ENCODE assay signal across 24 cellular contexts in genomic region chr11:77814848-77815247, GRCh38. TPM values are rescaled to one million over a fixed set of nuclear protein-coding genes. Genes with fewer than 3 reads are reported as not detected.
DNase-seq lines count a peak whose midpoint lies in the region; ATAC-seq, FAIRE-seq and TF ChIP-seq lines count a peak whose summit lies in the region.
"Had no signal": no experiment of that assay in that cellular context is flagged by ENCODE, and none has a peak within 500 bp of the region (broad histone marks: within the 10 kb centered on the region; RNA-seq: fewer than 3 reads in every experiment).

No MANE protein-coding gene starts in this region.

- no peak overlapping the region for H3K4me3 Mint-ChIP-seq in progenitor cell of endocrine pancreas (ENCODE audit: low read depth)
- H3K4me3 Mint-ChIP-seq in activated CD8-positive, alpha-beta T cell treated with anti-CD3 and anti-CD28 coated beads for 36 hours, result no peak overlapping the region
- H3K4me3 Mint-ChIP-seq: B cell, CD14-positive monocyte had no signal

- H4K20me1 ChIP-seq in HepG2 (ENCODE audit: insufficient read depth, low read length) (peaks cover 37% of the 10 kb centered on the region), K562 (replicated peaks; ENCODE audit: control insufficient read depth, insufficient read depth, low read length) (peaks cover 10% of the 10 kb centered on the region)

- peaks cover 33% of the 10 kb centered on the region for H3K4me1 ChIP-seq in HepG2 (ENCODE audit: insufficient read depth, low read length)
- H3K4me1 ChIP-seq in right lobe of liver, result peaks cover 0 to 8% (median 0%) of the 10 kb centered on the region in 4 donors
- H3K4me1 ChIP-seq in K562 (replicated peaks in 1 of 2; ENCODE audit: control insufficient read depth in 2 of 2, insufficient read depth in 2 of 2, low read length in 2 of 2), result peaks cover under 1 to 4% of the 10 kb centered on the region in 2 experiments; a peak in 1 of 5 replicates

- in situ Hi-C loops in HepG2 (cut with HindIII; ENCODE audit: extremely low pct_ligation_motif_present, low pct_unique_long_range_greater_than_20kb) (loop anchor here (10.0 kb wide), 1 partner anchor 190 kb away; no protein-coding TSS in a partner anchor), K562 (cut with MboI) (no loop called here)

- no peak for TF ChIP-seq CTCF in HepG2 (CRISPR knock-in tag; IDR thresholded peaks at IDR 0.05)
- TF ChIP-seq CTCF in right lobe of liver (IDR thresholded peaks at IDR 0.05), result no peak
- no peak for TF ChIP-seq CTCF in K562 (IDR thresholded peaks at IDR 0.05 in 2 of 3, conservative IDR thresholded peaks at IDR 0.05 in 1 of 3; ENCODE audit: insufficient read depth in 2 of 3, low read depth in 1 of 3, low read length in 3 of 3)
- TF ChIP-seq CTCF in progenitor cell of endocrine pancreas (IDR thresholded peaks at IDR 0.05; ENCODE audit: unreplicated experiment), result no peak
- TF ChIP-seq CTCF in activated CD8-positive, alpha-beta T cell treated with anti-CD3 and anti-CD28 coated beads for 36 hours (IDR thresholded peaks at IDR 0.05), result no peak

- H3K4me3 ChIP-seq in HepG2 (replicated peaks in 1 of 3; ENCODE audit: insufficient read depth in 1 of 3, low read depth in 2 of 3, low read length in 3 of 3) (no peak overlapping the region), right lobe of liver (no peak overlapping the region), K562 (no peak overlapping the region)
- H3K4me3 ChIP-seq: A549 had no signal

- H3K9ac ChIP-seq in HepG2 (ENCODE audit: insufficient read depth, low read depth, low read length) (no peak overlapping the region), K562 (ENCODE audit: insufficient read depth in 1 of 2, low read depth in 2 of 2, low read length in 2 of 2) (no peak overlapping the region)

- H3K9me3 ChIP-seq in HepG2 (ENCODE audit: low read length) (0 out of 2 replicates have a peak, but pooled peaks cover 4% of the 10 kb centered on the region), right lobe of liver (no peaks in the 10 kb centered on the region), K562 (replicated peaks; ENCODE audit: control insufficient read depth, insufficient read depth, low read depth, low read length) (peaks cover 4% of the 10 kb centered on the region)

- ATAC-seq in HepG2 (no peak), right lobe of liver (no peak), K562 (no peak)
- no peak for ATAC-seq in activated CD8-positive, alpha-beta T cell treated with anti-CD3 and anti-CD28 coated beads for 36 hours
- ATAC-seq: A549, Panc1 had no signal

- H3K4me2 ChIP-seq in HepG2 (ENCODE audit: low read depth, low read length) (no peak overlapping the region), K562 (ENCODE audit: insufficient read depth, low read length) (no peak overlapping the region)
- H3K4me2 ChIP-seq: A549 had no signal

- H3K36me3 Mint-ChIP-seq in progenitor cell of endocrine pancreas (ENCODE audit: insufficient read depth), result peaks cover 16% of the 10 kb centered on the region
- peaks cover 30% of the 10 kb centered on the region for H3K36me3 Mint-ChIP-seq in activated CD8-positive, alpha-beta T cell treated with anti-CD3 and anti-CD28 coated beads for 36 hours (ENCODE audit: low read depth)

- TF ChIP-seq RAD21 in HepG2 (CRISPR knock-in tag; IDR thresholded peaks at IDR 0.05) (no peak), K562 (CRISPR knock-in tag; conservative IDR thresholded peaks at IDR 0.05 in 1 of 2, IDR thresholded peaks at IDR 0.05 in 1 of 2) (no peak)

- H3K4me1 Mint-ChIP-seq in progenitor cell of endocrine pancreas (ENCODE audit: low read depth), result peaks cover 2% of the 10 kb centered on the region
- peaks cover 52% of the 10 kb centered on the region for H3K4me1 Mint-ChIP-seq in activated CD8-positive, alpha-beta T cell treated with anti-CD3 and anti-CD28 coated beads for 36 hours (ENCODE audit: low read depth)

- intact Hi-C loops in HepG2 (cut with micrococcal nuclease; ENCODE audit: unreplicated experiment), result no loop called here
- intact Hi-C loops in right lobe of liver (cut with DNase I), result no loop called here
- intact Hi-C loops in K562 (cut with micrococcal nuclease), result no loop called here
- intact Hi-C loops in activated CD8-positive, alpha-beta T cell treated with anti-CD3 and anti-CD28 coated beads for 36 hours (cut with micrococcal nuclease), result loop anchor here (10.0 kb wide), 1 partner anchor 180 kb away; the partner anchor contains the start of gene INTS4

- H3K27me3 ChIP-seq in HepG2 (ENCODE audit: control insufficient read depth in 1 of 2, insufficient read depth in 2 of 2, low read length in 2 of 2) (no peaks in the 10 kb centered on the region), right lobe of liver (no peaks in the 10 kb centered on the region), K562 (ENCODE audit: control insufficient read depth in 2 of 2, insufficient read depth in 2 of 2, low read length in 2 of 2) (no peaks in the 10 kb centered on the region)

- TF ChIP-seq EP300 in HepG2 (IDR thresholded peaks at IDR 0.05; ENCODE audit: low read depth in 2 of 2, low read length in 2 of 2), result no peak
- no peak for TF ChIP-seq EP300 in HepG2 (CRISPR knock-in tag; IDR thresholded peaks at IDR 0.05; ENCODE audit: borderline replicate concordance)
- TF ChIP-seq EP300 in K562 (IDR thresholded peaks at IDR 0.05; ENCODE audit: low read length), result no peak

- H3K9me3 Mint-ChIP-seq in progenitor cell of endocrine pancreas (ENCODE audit: low read depth), result peaks cover 6% of the 10 kb centered on the region
- H3K9me3 Mint-ChIP-seq in activated CD8-positive, alpha-beta T cell treated with anti-CD3 and anti-CD28 coated beads for 36 hours, result peaks cover 3% of the 10 kb centered on the region

- H3K36me3 ChIP-seq in HepG2 (replicated peaks in 1 of 2; ENCODE audit: control insufficient read depth in 1 of 2, insufficient read depth in 2 of 2, low read length in 2 of 2), result peaks cover 4 to 8% of the 10 kb centered on the region in 2 experiments; a peak in 4 of 5 replicates
- no peaks in the 10 kb centered on the region for H3K36me3 ChIP-seq in right lobe of liver
- H3K36me3 ChIP-seq in K562 (ENCODE audit: control insufficient read depth, insufficient read depth, low read length), result peaks cover 56% of the 10 kb centered on the region; the same call in 2 of the 3 replicates

- H3K27ac ChIP-seq in HepG2 (ENCODE audit: extremely low read length, insufficient read depth, low read length) (no peak overlapping the region), right lobe of liver (no peak overlapping the region), K562 (ENCODE audit: extremely low read depth, low read depth, low read length) (no peak overlapping the region)
- H3K27ac ChIP-seq: A549 had no signal

- POLR2A ChIA-PET in HepG2 (lab: Yijun Ruan, JAX) (no interaction called here), K562 (lab: Yijun Ruan, JAX) (no interaction called here)
- POLR2A ChIA-PET in activated CD8-positive, alpha-beta T cell treated with anti-CD3 and anti-CD28 coated beads for 36 hours (lab: Charles Lee), result no interaction called here

- no peaks in the 10 kb centered on the region for H3K27me3 Mint-ChIP-seq in progenitor cell of endocrine pancreas
- H3K27me3 Mint-ChIP-seq in activated CD8-positive, alpha-beta T cell treated with anti-CD3 and anti-CD28 coated beads for 36 hours, result no peaks in the 10 kb centered on the region
- H3K27me3 Mint-ChIP-seq: B cell had no signal

- H2AFZ ChIP-seq in HepG2 (ENCODE audit: low read length) (no peak overlapping the region), K562 (ENCODE audit: low read depth, low read length) (no peak overlapping the region)

- FAIRE-seq in HepG2 (lab: Jason Lieb, UNC) (no peak), K562 (lab: Jason Lieb, UNC) (no peak)
- FAIRE-seq: A549 had no signal

- H3K79me2 ChIP-seq in HepG2 (ENCODE audit: insufficient read depth, low read length) (peaks cover 89% of the 10 kb centered on the region), K562 (ENCODE audit: control insufficient read depth, insufficient read depth, low read length) (peaks cover 97% of the 10 kb centered on the region)

- TF ChIP-seq POLR2A in HepG2 (IDR thresholded peaks at IDR 0.05; ENCODE audit: insufficient read depth in 1 of 2, low read depth in 2 of 2, low read length in 2 of 2) (no peak), right lobe of liver (IDR thresholded peaks at IDR 0.05) (no peak), K562 (conservative IDR thresholded peaks at IDR 0.05) (no peak)

- BruUV-seq in HepG2 (replicated peaks; lab: Mats Ljungman, UMichigan), result no TSS peak
- no TSS peak for BruUV-seq in K562 (replicated peaks; lab: Mats Ljungman, UMichigan)

- peak overlapping the region; percentile 49 for H3K27ac Mint-ChIP-seq in progenitor cell of endocrine pancreas
- H3K27ac Mint-ChIP-seq in activated CD8-positive, alpha-beta T cell treated with anti-CD3 and anti-CD28 coated beads for 36 hours, result no peak overlapping the region
- H3K27ac Mint-ChIP-seq: B cell, CD14-positive monocyte had no signal

- 97% methylated on average over 3 of the region's 3 CpGs for WGBS in HepG2 (ENCODE audit: low lambda C conversion rate)
- 98% methylated on average over 3 of the region's 3 CpGs for WGBS in right lobe of liver (ENCODE audit: insufficient coverage, low coverage, low lambda C conversion rate, missing lambda C conversion rate)
- WGBS in K562 (ENCODE audit: insufficient coverage, low coverage, missing lambda C conversion rate), result 96% methylated on average over 3 of the region's 3 CpGs

- no peak for DNase-seq in HepG2 (ENCODE audit: low spot score)
- DNase-seq in right lobe of liver, result no peak
- DNase-seq in OCI-M1 (lab: John Stamatoyannopoulos, UW), result peak; percentile 60
- peak in 2 of 4 experiments; percentile 13 to 17 for DNase-seq in K562 (ENCODE audit: extremely low read depth in 1 of 4, low spot score in 3 of 4)
- no peak for DNase-seq in progenitor cell of endocrine pancreas (ENCODE audit: low spot score, unreplicated experiment)
- DNase-seq in activated CD8-positive, alpha-beta T cell treated with anti-CD3 and anti-CD28 coated beads for 36 hours, result no peak
- DNase-seq in ecto neural progenitor cell (ENCODE audit: low spot score), result no peak
- DNase-seq in HuH-7.5 (ENCODE audit: low spot score), result no peak
- DNase-seq: EL; GF-D8; H7; MV-4-11; NCI-H1694; NCI-H2081; NCI-H2171; NCI-H345; NCI-H524; NCI-H774; NK-92 treated with Interleukin-12 subunit alpha and Interleukin-12 subunit beta, amount 100 ng/mL, for 24 hours; SIG-M5 had no signal

- H3K9me1 ChIP-seq in K562 (ENCODE audit: control insufficient read depth, insufficient read depth, low read length), result no peaks in the 10 kb centered on the region

- CTCF ChIA-PET in HepG2 (lab: Yijun Ruan, JAX; ENCODE audit: low intra/inter-chr PET ratio, low total read pairs) (no interaction called here), K562 (lab: Yijun Ruan, JAX; ENCODE audit: low intra/inter-chr PET ratio) (no interaction called here)
- CTCF ChIA-PET in activated CD8-positive, alpha-beta T cell treated with anti-CD3 and anti-CD28 coated beads for 36 hours (lab: Charles Lee), result no interaction called here

RNA-seq across cellular contexts. Expression of gene RSF1, which starts 5.7 kb away (rescaled TPM):
- 33.1 and 47.7 TPM in 2 replicates for total RNA-seq in HepG2 (2016; rRNA removed; fragmentation: Illumina TruSeq; extraction: Trizol)
- 57.2 and 60.7 TPM in 2 replicates for total RNA-seq in HepG2 (2016; cell fraction: cytosol; rRNA removed; fragmentation: Illumina TruSeq; extraction: Trizol; ENCODE audit: low read depth)
- total RNA-seq in HepG2 (2016; cell fraction: insoluble cytoplasmic fraction; rRNA removed; fragmentation: Illumina TruSeq; extraction: Trizol), result 28.3 and 41.6 TPM in 2 replicates
- 26.4 and 26.7 TPM in 2 replicates for total RNA-seq in HepG2 (2016; cell fraction: membrane; rRNA removed; fragmentation: Illumina TruSeq; extraction: Trizol)
- total RNA-seq in HepG2 (2016; cell fraction: nucleus; rRNA removed; fragmentation: Illumina TruSeq; extraction: Trizol), result 32.0 and 45.6 TPM in 2 replicates
- 6.3 and 15.5 TPM in 2 replicates for polyA plus RNA-seq in HepG2 (2011; rRNA removed)
- polyA plus RNA-seq in HepG2 (2011; cell fraction: cytosol; rRNA removed), result 6.3 and 10.1 TPM in 2 replicates
- polyA plus RNA-seq in HepG2 (2011; cell fraction: nucleus; rRNA removed), result 9.8 and 13.7 TPM in 2 replicates
- polyA plus RNA-seq in HepG2 (2012), result 24.8 and 29.0 TPM in 2 replicates
- polyA plus RNA-seq in HepG2 (2016; cell fraction: cytosol; fragmentation: Illumina TruSeq; extraction: Trizol; ENCODE audit: low read depth), result 4.1 and 4.2 TPM in 2 replicates
- 20.8 and 24.1 TPM in 2 replicates for polyA plus RNA-seq in HepG2 (2016; cell fraction: insoluble cytoplasmic fraction; fragmentation: Illumina TruSeq; extraction: Trizol; ENCODE audit: low read depth)
- polyA plus RNA-seq in HepG2 (2016; cell fraction: membrane; fragmentation: Illumina TruSeq; extraction: Trizol; ENCODE audit: low read depth), result 5.3 and 6.9 TPM in 2 replicates
- polyA plus RNA-seq in HepG2 (2016; cell fraction: nucleus; fragmentation: Illumina TruSeq; extraction: Trizol; ENCODE audit: insufficient read depth, low read depth), result 12.8 and 21.0 TPM in 2 replicates
- polyA minus RNA-seq in HepG2 (2011; rRNA and poly(A)+ RNA removed; ENCODE audit: low replicate concordance), result 11.2 and 17.7 TPM in 2 replicates
- 17.1 and 20.1 TPM in 2 replicates for polyA minus RNA-seq in HepG2 (2011; cell fraction: cytosol; rRNA and poly(A)+ RNA removed)
- polyA minus RNA-seq in HepG2 (2011; cell fraction: nucleus; rRNA and poly(A)+ RNA removed), result 43.6 and 49.4 TPM in 2 replicates
- total RNA-seq in right lobe of liver, result 10 to 100 TPM in 5 of 6 experiments, 1 to 10 TPM in 1; 8.4 to 23.0 (median 20.6) TPM
- 47.1 and 111 TPM in 2 replicates for total RNA-seq in K562 (2011; cell fraction: chromatin; rRNA removed; ENCODE audit: low replicate concordance)
- total RNA-seq in K562 (2011; cell fraction: nucleolus; rRNA removed), result 16.2 and 22.8 TPM in 2 replicates
- total RNA-seq in K562 (2011; cell fraction: nucleoplasm; rRNA removed), result 55.4 and 88.9 TPM in 2 replicates
- total RNA-seq in K562 (2014; rRNA removed), result 34.7 and 45.5 TPM in 2 replicates
- 43.0 and 52.8 TPM in 2 replicates for total RNA-seq in K562 (2014; rRNA removed; fragmentation: Illumina TruSeq; extraction: Trizol)
- total RNA-seq in K562 (2015; rRNA removed; fragmentation: Illumina TruSeq; extraction: Trizol), result 34.5 and 42.8 TPM in 2 replicates
- total RNA-seq in K562 (2021), result 37.3 and 53.1 TPM in 2 replicates
- 25.2 and 26.3 TPM in 2 replicates for polyA plus RNA-seq in K562 (2011; rRNA removed)
- 7.2 and 13.6 TPM in 2 replicates for polyA plus RNA-seq in K562 (2011; cell fraction: cytosol; rRNA removed)
- polyA plus RNA-seq in K562 (2011; cell fraction: nucleus; rRNA removed), result 26.3 and 32.7 TPM in 2 replicates
- 24.0 and 42.9 TPM in 2 replicates for polyA plus RNA-seq in K562 (2012)
- polyA plus RNA-seq in K562 (2014; fragmentation: Illumina TruSeq; extraction: Trizol), result 59.2 and 63.6 TPM in 2 replicates
- 10 to 100 TPM in 1 of 2 experiments, 1 to 10 TPM in 1; 9.7 to 14.4 TPM for polyA plus RNA-seq in K562 (2014; fragmentation: Nextera tagmentation; extraction: Ambion mirVana)
- polyA plus RNA-seq in K562 (2014; rRNA removed), result 24.1 and 33.0 TPM in 2 replicates
- polyA minus RNA-seq in K562 (2011; rRNA and poly(A)+ RNA removed), result 67.6 and 88.5 TPM in 2 replicates
- polyA minus RNA-seq in K562 (2011; cell fraction: cytosol; rRNA and poly(A)+ RNA removed), result 26.3 and 33.4 TPM in 2 replicates
- 16.0 and 39.0 TPM in 2 replicates for polyA minus RNA-seq in K562 (2011; cell fraction: nucleus; rRNA and poly(A)+ RNA removed)
- total RNA-seq in progenitor cell of endocrine pancreas, result 88.0 and 91.8 TPM in 2 replicates
- 10 to 100 TPM; 45.4 to 47.7 TPM for total RNA-seq in activated CD8-positive, alpha-beta T cell treated with anti-CD3 and anti-CD28 coated beads for 36 hours

RNA-seq across cellular contexts. Expression of gene AAMDC, which starts 6.1 kb away (rescaled TPM):
- total RNA-seq in HepG2 (2016; rRNA removed; fragmentation: Illumina TruSeq; extraction: Trizol) (35.6 and 49.5 TPM in 2 replicates), right lobe of liver (10 to 100 TPM; 10.4 to 19.2 (median 14.5) TPM), K562 (2014; rRNA removed) (12.4 and 13.7 TPM in 2 replicates), K562 (2014; rRNA removed; fragmentation: Illumina TruSeq; extraction: Trizol) (16.7 and 18.4 TPM in 2 replicates), K562 (2015; rRNA removed; fragmentation: Illumina TruSeq; extraction: Trizol) (13.8 and 14.5 TPM in 2 replicates), K562 (2021) (10.4 and 10.6 TPM in 2 replicates), progenitor cell of endocrine pancreas (20.4 TPM in 2 replicates)
- 10.1 and 11.6 TPM in 2 replicates for total RNA-seq in HepG2 (2016; cell fraction: cytosol; rRNA removed; fragmentation: Illumina TruSeq; extraction: Trizol; ENCODE audit: low read depth)
- 42.2 and 52.7 TPM in 2 replicates for total RNA-seq in HepG2 (2016; cell fraction: insoluble cytoplasmic fraction; rRNA removed; fragmentation: Illumina TruSeq; extraction: Trizol)
- total RNA-seq in HepG2 (2016; cell fraction: membrane; rRNA removed; fragmentation: Illumina TruSeq; extraction: Trizol), result 15.8 and 15.9 TPM in 2 replicates
- total RNA-seq in HepG2 (2016; cell fraction: nucleus; rRNA removed; fragmentation: Illumina TruSeq; extraction: Trizol), result 15.3 and 17.8 TPM in 2 replicates
- polyA plus RNA-seq in HepG2 (2011; rRNA removed) (16.7 and 18.1 TPM in 2 replicates), K562 (2011; rRNA removed) (14.3 and 15.6 TPM in 2 replicates), K562 (2014; fragmentation: Illumina TruSeq; extraction: Trizol) (10.8 and 13.9 TPM in 2 replicates), K562 (2014; fragmentation: Nextera tagmentation; extraction: Ambion mirVana) (10 to 100 TPM; 37.5 to 40.6 TPM), K562 (2014; rRNA removed) (11.9 and 17.0 TPM in 2 replicates)
- 15.8 and 23.8 TPM in 2 replicates for polyA plus RNA-seq in HepG2 (2011; cell fraction: cytosol; rRNA removed)
- 2.3 and 6.5 TPM in 2 replicates for polyA plus RNA-seq in HepG2 (2011; cell fraction: nucleus; rRNA removed)
- 39.1 and 47.5 TPM in 2 replicates for polyA plus RNA-seq in HepG2 (2012)
- polyA plus RNA-seq in HepG2 (2016; cell fraction: cytosol; fragmentation: Illumina TruSeq; extraction: Trizol; ENCODE audit: low read depth), result 10.6 and 15.3 TPM in 2 replicates
- polyA plus RNA-seq in HepG2 (2016; cell fraction: insoluble cytoplasmic fraction; fragmentation: Illumina TruSeq; extraction: Trizol; ENCODE audit: low read depth), result 58.7 and 59.1 TPM in 2 replicates
- polyA plus RNA-seq in HepG2 (2016; cell fraction: membrane; fragmentation: Illumina TruSeq; extraction: Trizol; ENCODE audit: low read depth), result 13.9 and 15.2 TPM in 2 replicates
- polyA plus RNA-seq in HepG2 (2016; cell fraction: nucleus; fragmentation: Illumina TruSeq; extraction: Trizol; ENCODE audit: insufficient read depth, low read depth), result 27.6 and 29.3 TPM in 2 replicates
- polyA minus RNA-seq in HepG2 (2011; rRNA and poly(A)+ RNA removed; ENCODE audit: low replicate concordance), result 4.0 TPM in 1 of 2 replicates, not detected in the other
- polyA minus RNA-seq in HepG2 (2011; cell fraction: cytosol; rRNA and poly(A)+ RNA removed), result 2.5 and 5.3 TPM in 2 replicates
- polyA minus RNA-seq in HepG2 (2011; cell fraction: nucleus; rRNA and poly(A)+ RNA removed), result 9.6 and 9.8 TPM in 2 replicates
- total RNA-seq in K562 (2011; cell fraction: chromatin; rRNA removed; ENCODE audit: low replicate concordance), result 5.2 TPM in 2 replicates
- 2.2 and 4.8 TPM in 2 replicates for total RNA-seq in K562 (2011; cell fraction: nucleolus; rRNA removed)
- 4.5 and 6.7 TPM in 2 replicates for total RNA-seq in K562 (2011; cell fraction: nucleoplasm; rRNA removed)
- 3.4 and 12.8 TPM in 2 replicates for polyA plus RNA-seq in K562 (2011; cell fraction: cytosol; rRNA removed)
- polyA plus RNA-seq in K562 (2011; cell fraction: nucleus; rRNA removed), result 4.1 and 5.8 TPM in 2 replicates
- 28.7 and 40.3 TPM in 2 replicates for polyA plus RNA-seq in K562 (2012)
- 9.5 and 11.2 TPM in 2 replicates for polyA minus RNA-seq in K562 (2011; rRNA and poly(A)+ RNA removed)
- 2.7 and 5.7 TPM in 2 replicates for polyA minus RNA-seq in K562 (2011; cell fraction: cytosol; rRNA and poly(A)+ RNA removed)
- polyA minus RNA-seq in K562 (2011; cell fraction: nucleus; rRNA and poly(A)+ RNA removed), result 2.8 and 4.7 TPM in 2 replicates
- 1 to 10 TPM; 3.7 to 4.9 TPM for total RNA-seq in activated CD8-positive, alpha-beta T cell treated with anti-CD3 and anti-CD28 coated beads for 36 hours

Comparison
In these comparisons a context has a peak if more than half of its experiments do, and no peak if none do; other contexts are left out.
1. Of the 241 proteins assayed by ChIP-seq in both HepG2 and K562: peak only in HepG2: none; only in K562: CBX1, CBX5, NBN and TRIM24; in both: none; in neither: 237.